In genomic region chr22:44172370-44173108, GRCh38 we compare ENCODE assay signal across 1 cellular context.
TF ChIP-seq lines count a peak whose summit lies in the region.

No MANE protein-coding gene starts in this region.

TF ChIP-seq in IMR-90, 13 proteins besides CTCF, POLR2A, EP300 and RAD21 (continued from another document):
- no peak for TF ChIP-seq USF2 (IDR thresholded peaks at IDR 0.05; ENCODE audit: low read depth, low read length)
